ENCODE assay signal across 12 cellular contexts in genomic region chr13:40394304-40394983, GRCh38.
"Had no signal": no experiment of that assay in that cellular context is flagged by ENCODE, and none has a peak within 500 bp of the region (broad histone marks: within the 10 kb centered on the region; RNA-seq: fewer than 3 reads in every experiment).

No MANE protein-coding gene starts in this region.

- H3K27me3 Mint-ChIP-seq: activated CD4-positive, alpha-beta T cell treated with anti-CD3 and anti-CD28 coated beads for 36 hours; naive thymus-derived CD4-positive, alpha-beta T cell; stimulated activated memory B cell treated with anti-CD40 and anti-IgM and Interleukin-4, amounts not matched to agents 10 μg/mL and 1 μg/mL and 100 μg/mL, for 72 hours had no signal

- H3K36me3 ChIP-seq: ascending aorta, colonic mucosa, gastroesophageal sphincter, heart right ventricle, left lung, tibial nerve, vagina had no signal

- ATAC-seq: activated CD4-positive, alpha-beta T cell treated with anti-CD3 and anti-CD28 coated beads for 36 hours; gastroesophageal sphincter; heart right ventricle; left lung; naive thymus-derived CD4-positive, alpha-beta T cell; stimulated activated memory B cell treated with anti-CD40 and anti-IgM and Interleukin-4, amounts not matched to agents 10 μg/mL and 1 μg/mL and 100 μg/mL, for 72 hours had no signal

- H3K4me1 ChIP-seq: ascending aorta, colonic mucosa, heart right ventricle, vagina had no signal

- H3K9me3 Mint-ChIP-seq: T-helper 1 cell treated with Interleukin-12 subunit alpha and Interleukin-12 subunit beta and Interleukin-4 antibody, amounts not matched to agents 30 μg/mL and 1 μg/mL, for 36 hours had no signal

- DNase-seq: activated CD4-positive, alpha-beta T cell treated with anti-CD3 and anti-CD28 coated beads for 36 hours; activated naive CD4-positive, alpha-beta T cell treated with Interleukin-2 at 50 U/mL for 16 hours; colonic mucosa; heart right ventricle; left lung; naive thymus-derived CD4-positive, alpha-beta T cell had no signal

- H3K27ac ChIP-seq: ascending aorta, colonic mucosa, gastroesophageal sphincter, heart right ventricle, left lung, tibial nerve, vagina had no signal

- H3K4me3 Mint-ChIP-seq: activated CD4-positive, alpha-beta T cell treated with anti-CD3 and anti-CD28 coated beads for 36 hours; naive thymus-derived CD4-positive, alpha-beta T cell; stimulated activated memory B cell treated with anti-CD40 and anti-IgM and Interleukin-4, amounts not matched to agents 10 μg/mL and 1 μg/mL and 100 μg/mL, for 72 hours; T-helper 1 cell treated with Interleukin-12 subunit alpha and Interleukin-12 subunit beta and Interleukin-4 antibody, amounts not matched to agents 30 μg/mL and 1 μg/mL, for 36 hours had no signal

- H3K27ac Mint-ChIP-seq: activated CD4-positive, alpha-beta T cell treated with anti-CD3 and anti-CD28 coated beads for 36 hours; stimulated activated memory B cell treated with anti-CD40 and anti-IgM and Interleukin-4, amounts not matched to agents 10 μg/mL and 1 μg/mL and 100 μg/mL, for 72 hours; T-helper 1 cell treated with Interleukin-12 subunit alpha and Interleukin-12 subunit beta and Interleukin-4 antibody, amounts not matched to agents 30 μg/mL and 1 μg/mL, for 36 hours had no signal

- H3K36me3 Mint-ChIP-seq: stimulated activated memory B cell treated with anti-CD40 and anti-IgM and Interleukin-4, amounts not matched to agents 10 μg/mL and 1 μg/mL and 100 μg/mL, for 72 hours had no signal

- H3K4me3 ChIP-seq: ascending aorta, colonic mucosa, gastroesophageal sphincter, heart right ventricle, left lung, tibial nerve, vagina had no signal

- H3K27me3 ChIP-seq: ascending aorta, colonic mucosa, gastroesophageal sphincter, heart right ventricle, left lung, tibial nerve, vagina had no signal

- H3K9me3 ChIP-seq: ascending aorta, colonic mucosa, gastroesophageal sphincter, heart right ventricle, left lung, tibial nerve, vagina had no signal
